In genomic region chr10:68665841-68666240, GRCh38 we compare ENCODE assay signal across 21 cellular contexts. TPM values are rescaled to one million over a fixed set of nuclear protein-coding genes. Genes with fewer than 3 reads are reported as not detected.
DNase-seq lines count a peak whose midpoint lies in the region; ATAC-seq, FAIRE-seq and TF ChIP-seq lines count a peak whose summit lies in the region.
"Had no signal": no experiment of that assay in that cellular context is flagged by ENCODE, and none has a peak within 500 bp of the region (broad histone marks: within the 10 kb centered on the region; RNA-seq: fewer than 3 reads in every experiment).

No MANE protein-coding gene starts in this region.

- dilution Hi-C loops in keratinocyte (cut with MboI; ENCODE audit: extremely low pct_ligation_motif_present, low sequenced_read_pairs) = no loop called here

- H3K36me3 ChIP-seq in keratinocyte (ENCODE audit: control insufficient read depth in 2 of 2, extremely low read depth in 1 of 2, insufficient read depth in 2 of 2, low read length in 2 of 2) = no peaks in the 10 kb centered on the region
- H3K36me3 ChIP-seq: vagina had no signal

- POLR2A ChIA-PET in AG04450 (lab: Yijun Ruan, JAX) = no interaction called here
- POLR2A ChIA-PET in activated CD4-positive, alpha-beta memory T cell treated with anti-CD3 and anti-CD28 coated beads for 36 hours (lab: Charles Lee) = no interaction called here

- no peaks in the 10 kb centered on the region for H3K9me1 ChIP-seq in keratinocyte (ENCODE audit: control insufficient read depth, extremely low read depth, insufficient read depth, low read length)

- no peak overlapping the region for H3K9ac ChIP-seq in keratinocyte (ENCODE audit: control insufficient read depth, extremely low read depth, insufficient read depth, low read length)

- H3K9me3 Mint-ChIP-seq in HFFc6 = no peaks in the 10 kb centered on the region
- H3K9me3 Mint-ChIP-seq in activated CD4-positive, alpha-beta memory T cell treated with anti-CD3 and anti-CD28 coated beads for 36 hours = no peaks in the 10 kb centered on the region
- H3K9me3 Mint-ChIP-seq: activated T-cell treated with anti-CD3 and anti-CD28 coated beads, Interleukin-2, amount 50 U/mL, for 72 hours had no signal

- H3K4me1 ChIP-seq in keratinocyte (ENCODE audit: control insufficient read depth, extremely low read depth, insufficient read depth, low read length) = peaks cover 13% of the 10 kb centered on the region
- H3K4me1 ChIP-seq: stomach, vagina had no signal

- no peaks in the 10 kb centered on the region for H3K79me2 ChIP-seq in keratinocyte (ENCODE audit: control insufficient read depth, insufficient read depth, low read length)

- no peak overlapping the region for H3K27ac ChIP-seq in AG04450 (ENCODE audit: low read depth, low read length)
- H3K27ac ChIP-seq in keratinocyte (ENCODE audit: control insufficient read depth, insufficient read depth, low read length) = peak overlapping the region; percentile 20
- H3K27ac ChIP-seq: HL-60, stomach, vagina had no signal

- no peak overlapping the region for H2AFZ ChIP-seq in keratinocyte (ENCODE audit: control insufficient read depth, low read length)

- no peaks in the 10 kb centered on the region for H3K9me3 ChIP-seq in AG04450 (ENCODE audit: control insufficient read depth, insufficient read depth, low read length)
- H3K9me3 ChIP-seq in keratinocyte (ENCODE audit: control insufficient read depth, low read depth, low read length) = no peaks in the 10 kb centered on the region
- H3K9me3 ChIP-seq: stomach, vagina had no signal

- TF ChIP-seq CTCF in AG04450 (IDR thresholded peaks at IDR 0.05; ENCODE audit: low read depth, low read length) (no peak), HFFc6 (IDR thresholded peaks at IDR 0.05) (no peak), keratinocyte (optimal IDR thresholded peaks at IDR 0.05 in 1 of 3, IDR thresholded peaks at IDR 0.05 in 1 of 3, conservative IDR thresholded peaks at IDR 0.05 in 1 of 3; ENCODE audit: extremely low read depth in 1 of 3, insufficient read depth in 2 of 3, low read length in 3 of 3) (no peak)

- H3K27me3 Mint-ChIP-seq in HFFc6 (ENCODE audit: insufficient read depth) = no peaks in the 10 kb centered on the region
- H3K27me3 Mint-ChIP-seq in activated CD4-positive, alpha-beta memory T cell treated with anti-CD3 and anti-CD28 coated beads for 36 hours = no peaks in the 10 kb centered on the region
- H3K27me3 Mint-ChIP-seq: B cell had no signal

- DNase-seq in AG04450 (ENCODE audit: low read depth, low spot score) = peak; percentile 4
- peak; percentile 76 for DNase-seq in HFFc6
- peak; percentile 47 for DNase-seq in astrocyte of the hippocampus (ENCODE audit: low read depth, low spot score)
- no peak for DNase-seq in keratinocyte (ENCODE audit: low read depth, low spot score)
- DNase-seq in activated CD4-positive, alpha-beta memory T cell treated with anti-CD3 and anti-CD28 coated beads for 36 hours = no peak
- no peak for DNase-seq in activated T-cell treated with anti-CD3 and anti-CD28 coated beads, Interleukin-2, amount 50 U/mL, for 48 hours
- no peak for DNase-seq in left ventricle myocardium superior
- DNase-seq: activated CD4-positive, alpha-beta T cell treated with anti-CD3 and anti-CD28 coated beads, Interleukin-2, amount 50 U/mL, for 1 hour; activated T-cell treated with anti-CD3 and anti-CD28 coated beads, Interleukin-2, amount 50 U/mL, for 72 hours; Kasumi-1; midbrain; NCI-H187; NCI-H69; small intestine; stomach had no signal

- H3K27me3 ChIP-seq in AG04450 (ENCODE audit: control insufficient read depth, insufficient read depth, low read length) (no peaks in the 10 kb centered on the region), keratinocyte (ENCODE audit: control insufficient read depth, extremely low read depth, insufficient read depth, low read length) (no peaks in the 10 kb centered on the region)
- H3K27me3 ChIP-seq: stomach, vagina had no signal

- peak overlapping the region; percentile 61 for H3K4me3 Mint-ChIP-seq in HFFc6
- no peak overlapping the region for H3K4me3 Mint-ChIP-seq in activated CD4-positive, alpha-beta memory T cell treated with anti-CD3 and anti-CD28 coated beads for 36 hours
- H3K4me3 Mint-ChIP-seq: B cell had no signal

- CTCF ChIA-PET in AG04450 (lab: Charles Lee) = no interaction called here
- CTCF ChIA-PET in activated CD4-positive, alpha-beta memory T cell treated with anti-CD3 and anti-CD28 coated beads for 36 hours (lab: Charles Lee) = no interaction called here

- no peaks in the 10 kb centered on the region for H4K20me1 ChIP-seq in keratinocyte (ENCODE audit: control insufficient read depth, extremely low read depth, insufficient read depth, low read length)

- FAIRE-seq in keratinocyte (lab: Jason Lieb, UNC) = no peak
- FAIRE-seq: GM12878, small intestine had no signal

- intact Hi-C loops in activated CD4-positive, alpha-beta memory T cell treated with anti-CD3 and anti-CD28 coated beads for 36 hours (cut with micrococcal nuclease) = no loop called here
- intact Hi-C loops in left ventricle myocardium superior (cut with micrococcal nuclease) = no loop called here

- H3K4me3 ChIP-seq in AG04450 (ENCODE audit: low read depth, low read length) (no peak overlapping the region), keratinocyte (ENCODE audit: control insufficient read depth in 2 of 3, extremely low read depth in 1 of 3, insufficient read depth in 2 of 3, low read depth in 1 of 3, low read length in 3 of 3) (no peak overlapping the region)
- H3K4me3 ChIP-seq: GM12878, stomach, vagina had no signal

- H3K36me3 Mint-ChIP-seq in HFFc6 (ENCODE audit: low read depth) = peaks cover 18% of the 10 kb centered on the region
- peaks cover 5% of the 10 kb centered on the region for H3K36me3 Mint-ChIP-seq in activated CD4-positive, alpha-beta memory T cell treated with anti-CD3 and anti-CD28 coated beads for 36 hours

- H3K4me1 Mint-ChIP-seq in HFFc6 (ENCODE audit: low read depth) = peaks cover 41% of the 10 kb centered on the region
- H3K4me1 Mint-ChIP-seq in activated CD4-positive, alpha-beta memory T cell treated with anti-CD3 and anti-CD28 coated beads for 36 hours (ENCODE audit: low read depth) = peaks cover 3% of the 10 kb centered on the region
- H3K4me1 Mint-ChIP-seq: B cell had no signal

- ATAC-seq in esophagus mucosa (no peak), left ventricle myocardium superior (no peak)
- ATAC-seq: GM12878, Right ventricle myocardium inferior had no signal

- peak overlapping the region; percentile 27 for H3K4me2 ChIP-seq in keratinocyte (ENCODE audit: control insufficient read depth, extremely low read depth, insufficient read depth, low read depth, low read length)

- H3K27ac Mint-ChIP-seq in HFFc6 = peak overlapping the region; percentile 83
- no peak overlapping the region for H3K27ac Mint-ChIP-seq in activated CD4-positive, alpha-beta memory T cell treated with anti-CD3 and anti-CD28 coated beads for 36 hours
- H3K27ac Mint-ChIP-seq: activated T-cell treated with anti-CD3 and anti-CD28 coated beads, Interleukin-2, amount 50 U/mL, for 72 hours; B cell had no signal

RNA-seq across cellular contexts. Expression of gene CCAR1, which starts 55.2 kb away (rescaled TPM):
- polyA plus RNA-seq in AG04450 (2011; rRNA removed) = 58.9 and 69.9 TPM in 2 replicates
- 84.1 and 114 TPM in 2 replicates for polyA minus RNA-seq in AG04450 (2011; rRNA and poly(A)+ RNA removed)
- total RNA-seq in HFFc6 (2021; fragmentation: NEBNext Ultra II Directional; extraction: Animal tissue kit (Norgen Biotek cat#: 25700)) = 10 to 100 TPM; 48.2 to 71.2 (median 64.1) TPM
- 59.1 to 71.9 TPM (median 70.1 TPM) in 3 replicates for polyA plus RNA-seq in keratinocyte
- 255 TPM for polyA plus RNA-seq in keratinocyte (2011; ENCODE audit: low read depth)
- polyA plus RNA-seq in keratinocyte (2011; cell fraction: cytosol; rRNA removed) = 25.7 and 49.7 TPM in 2 replicates
- polyA plus RNA-seq in keratinocyte (2011; cell fraction: nucleus; rRNA removed) = 95.7 and 116 TPM in 2 replicates
- 37.7 and 47.3 TPM in 2 replicates for polyA plus RNA-seq in keratinocyte (2012; ENCODE audit: low replicate concordance)
- 32.1 to 125 TPM (median 109 TPM) in 3 replicates for polyA minus RNA-seq in keratinocyte
- polyA minus RNA-seq in keratinocyte (2011; cell fraction: cytosol; rRNA and poly(A)+ RNA removed) = 17.8 TPM
- polyA minus RNA-seq in keratinocyte (2011; cell fraction: nucleus; rRNA and poly(A)+ RNA removed) = 40.5 and 68.0 TPM in 2 replicates
- total RNA-seq in activated CD4-positive, alpha-beta memory T cell treated with anti-CD3 and anti-CD28 coated beads for 36 hours = 10 to 100 TPM; 72.7 to 74.4 TPM
- 42.8 TPM for total RNA-seq in esophagus mucosa
- 21.5 TPM for total RNA-seq in left ventricle myocardium superior

Comparison
In these comparisons a context has a peak if more than half of its experiments do, and no peak if none do; other contexts are left out.
1. DNase-seq: peak in AG04450 (single experiment), HFFc6 (single experiment) and astrocyte of the hippocampus (single experiment); none in keratinocyte (single experiment), activated CD4-positive, alpha-beta memory T cell treated with anti-CD3 and anti-CD28 coated beads for 36 hours (single experiment), activated T-cell treated with anti-CD3 and anti-CD28 coated beads, Interleukin-2, amount 50 U/mL, for 48 hours (0 of 2) and left ventricle myocardium superior (single experiment).